1 cellular context compared by ENCODE assay signal in genomic region chr7:136359333-136359903, GRCh38.
TF ChIP-seq lines count a peak whose summit lies in the region.

No MANE protein-coding gene starts in this region.

TF ChIP-seq in HepG2, 621 proteins besides CTCF, POLR2A, EP300 and RAD21 (continued from another document):
- no peak for TF ChIP-seq ZBED4 (CRISPR knock-in tag; IDR thresholded peaks at IDR 0.05; ENCODE audit: borderline replicate concordance)
- no peak for TF ChIP-seq ZMAT5 (CRISPR knock-in tag; IDR thresholded peaks at IDR 0.05; ENCODE audit: borderline replicate concordance, low read depth)
- TF ChIP-seq IRF9 (CRISPR knock-in tag; IDR thresholded peaks at IDR 0.05; ENCODE audit: borderline replicate concordance), result no peak
- no peak for TF ChIP-seq PHB2 (IDR thresholded peaks at IDR 0.05; ENCODE audit: partially characterized antibody)
- TF ChIP-seq MLX (CRISPR knock-in tag; IDR thresholded peaks at IDR 0.05), result no peak
- no peak for TF ChIP-seq TEAD2 (CRISPR knock-in tag; IDR thresholded peaks at IDR 0.05)
- TF ChIP-seq ZNF678 (CRISPR knock-in tag; IDR thresholded peaks at IDR 0.05), result no peak
TF ChIP-seq in HepG2: peak in this region for 0.
